11 cellular contexts compared by ENCODE assay signal in genomic region chr6:152232494-152233151, GRCh38.
DNase-seq lines count a peak whose midpoint lies in the region; ATAC-seq and TF ChIP-seq lines count a peak whose summit lies in the region.
"Had no signal": no experiment of that assay in that cellular context is flagged by ENCODE, and none has a peak within 500 bp of the region (broad histone marks: within the 10 kb centered on the region; RNA-seq: fewer than 3 reads in every experiment).

No MANE protein-coding gene starts in this region.

- peaks cover 24% of the 10 kb centered on the region for H3K4me1 Mint-ChIP-seq in activated T-cell treated with anti-CD3 and anti-CD28 coated beads, Interleukin-2, amount 50 U/mL, for 72 hours (ENCODE audit: low read depth)

- H3K4me3 Mint-ChIP-seq in activated T-cell treated with anti-CD3 and anti-CD28 coated beads, Interleukin-2, amount 50 U/mL, for 72 hours, result peak overlapping the region; percentile 77 to 82

- no peaks in the 10 kb centered on the region for H3K27me3 ChIP-seq in heart left ventricle
- H3K27me3 ChIP-seq in MM.1S (replicated peaks; ENCODE audit: insufficient read depth, low read length), result no peaks in the 10 kb centered on the region

- no peaks in the 10 kb centered on the region for H3K36me3 Mint-ChIP-seq in activated T-cell treated with anti-CD3 and anti-CD28 coated beads, Interleukin-2, amount 50 U/mL, for 72 hours (ENCODE audit: insufficient read depth in 2 of 2)

- H3K9ac ChIP-seq in MM.1S (ENCODE audit: low read length), result no peak overlapping the region

- H4K20me1 ChIP-seq in MM.1S (ENCODE audit: insufficient read depth, low read length), result no peaks in the 10 kb centered on the region

- intact Hi-C loops in heart left ventricle (cut with DNase I), result no loop called here

- no peak overlapping the region for H3K4me3 ChIP-seq in Jurkat, Clone E6-1 (ENCODE audit: low read length)
- H3K4me3 ChIP-seq in heart left ventricle, result no peak overlapping the region
- no peak overlapping the region for H3K4me3 ChIP-seq in MM.1S (ENCODE audit: low read length)
- H3K4me3 ChIP-seq: lung had no signal

- ATAC-seq in activated T-cell treated with anti-CD3 and anti-CD28 coated beads, Interleukin-2, amount 50 U/mL, for 72 hours (replicated peaks in 1 of 2), result peak; percentile 66 to 80
- peak; percentile 81 to 86 (median 82) for ATAC-seq in heart left ventricle
- ATAC-seq in stimulated activated naive CD8-positive, alpha-beta T cell treated with anti-CD3 and anti-CD28 coated beads, Interleukin-15, Interleukin-2, amounts not matched to agents 100 U/mL and 50 U/mL, for 24 hours, result peak; percentile 72

- no peaks in the 10 kb centered on the region for H3F3A ChIP-seq in MM.1S (ENCODE audit: insufficient read depth, low read length)

- H3K36me3 ChIP-seq in heart left ventricle (peaks cover 2 to 100% (median 94%) of the 10 kb centered on the region in 9 donors), MM.1S (replicated peaks; ENCODE audit: insufficient read depth, low read length) (no peaks in the 10 kb centered on the region)

- whole genome bisulfite sequencing in heart left ventricle, 4 donors, result 25 to 35% (median 28%) methylated on average over 5 of the region's 5 CpGs

- no peaks in the 10 kb centered on the region for H3K27me3 Mint-ChIP-seq in activated T-cell treated with anti-CD3 and anti-CD28 coated beads, Interleukin-2, amount 50 U/mL, for 72 hours (ENCODE audit: low read depth)

- TF ChIP-seq CTCF in heart left ventricle (IDR thresholded peaks at IDR 0.05) (peak in 6 of 12 donors; percentile 18 to 33 (median 21)), GM20000 (IDR thresholded peaks at IDR 0.05; ENCODE audit: extremely low read depth, missing control alignments) (no peak), MM.1S (IDR thresholded peaks at IDR 0.05; ENCODE audit: low read length) (no peak)

- H3K27ac Mint-ChIP-seq in activated T-cell treated with anti-CD3 and anti-CD28 coated beads, Interleukin-2, amount 50 U/mL, for 72 hours, result peak overlapping the region; percentile 64

- H3K4me2 ChIP-seq in MM.1S (ENCODE audit: low read depth, low read length), result no peak overlapping the region

- no peak for TF ChIP-seq POLR2A in heart left ventricle (IDR thresholded peaks at IDR 0.05)

- no peaks in the 10 kb centered on the region for H3K9me3 ChIP-seq in heart left ventricle
- no peaks in the 10 kb centered on the region for H3K9me3 ChIP-seq in MM.1S (replicated peaks; ENCODE audit: insufficient read depth, low read length)

- peak; percentile 80 for DNase-seq in Jurkat, Clone E6-1 (ENCODE audit: low read depth, low spot score)
- DNase-seq in activated T-cell treated with anti-CD3 and anti-CD28 coated beads, Interleukin-2, amount 50 U/mL, for 72 hours, result peak; percentile 7 to 23
- DNase-seq in heart left ventricle (peak in 2 of 5 donors; percentile 30 to 34), GM20000 (ENCODE audit: low spot score) (no peak), MM.1S (no peak), KG1 (lab: John Stamatoyannopoulos, UW) (no peak), NCI-H2196 (lab: John Stamatoyannopoulos, UW; ENCODE audit: unreplicated experiment) (no peak)
- DNase-seq in stimulated activated naive CD8-positive, alpha-beta T cell treated with anti-CD3 and anti-CD28 coated beads, Interleukin-15, Interleukin-2, amounts not matched to agents 100 U/mL and 50 U/mL, for 24 hours, result peak; percentile 23
- DNase-seq: NCI-H69 had no signal

- no peaks in the 10 kb centered on the region for H3K9me3 Mint-ChIP-seq in activated T-cell treated with anti-CD3 and anti-CD28 coated beads, Interleukin-2, amount 50 U/mL, for 72 hours
- H3K9me3 Mint-ChIP-seq: activated T-helper 2 cell treated with anti-CD3 and anti-CD28 coated beads, Interferon-gamma antibody, Interleukin-2, Interleukin-4, amounts not matched to agents 10 μg/mL and 5 μg/mL and 100 μg/mL, durations not matched to agents 14 hours and 24 hours and 36 hours had no signal

- H3K27ac ChIP-seq in heart left ventricle, result peak overlapping the region; percentile 32 to 74 (median 62)
- H3K27ac ChIP-seq in MM.1S (ENCODE audit: low read length), result no peak overlapping the region

- H3K4me1 ChIP-seq in heart left ventricle (peaks cover 0 to 19% (median 13%) of the 10 kb centered on the region in 12 donors), MM.1S (ENCODE audit: low read length) (no peaks in the 10 kb centered on the region)

- H2AFZ ChIP-seq in MM.1S (ENCODE audit: low read length), result no peak overlapping the region

- H3K79me2 ChIP-seq in MM.1S (ENCODE audit: low read length), result no peaks in the 10 kb centered on the region

- no peaks in the 10 kb centered on the region for H3K9me2 ChIP-seq in MM.1S (replicated peaks; ENCODE audit: insufficient read depth, low read length)

Comparison
In these comparisons a context has a peak if more than half of its experiments do, and no peak if none do; other contexts are left out.
1. DNase-seq: peak in Jurkat, Clone E6-1 (single experiment), activated T-cell treated with anti-CD3 and anti-CD28 coated beads, Interleukin-2, amount 50 U/mL, for 72 hours (2 of 2) and stimulated activated naive CD8-positive, alpha-beta T cell treated with anti-CD3 and anti-CD28 coated beads, Interleukin-15, Interleukin-2, amounts not matched to agents 100 U/mL and 50 U/mL, for 24 hours (single experiment); none in GM20000 (single experiment), MM.1S (single experiment), KG1 (single experiment) and NCI-H2196 (single experiment).
2. Peak in every context shown above with its lines, with median percentiles within 50 percentile points of each other: ATAC-seq.